1 cellular context compared by ENCODE assay signal in the genomic region with DNA sequence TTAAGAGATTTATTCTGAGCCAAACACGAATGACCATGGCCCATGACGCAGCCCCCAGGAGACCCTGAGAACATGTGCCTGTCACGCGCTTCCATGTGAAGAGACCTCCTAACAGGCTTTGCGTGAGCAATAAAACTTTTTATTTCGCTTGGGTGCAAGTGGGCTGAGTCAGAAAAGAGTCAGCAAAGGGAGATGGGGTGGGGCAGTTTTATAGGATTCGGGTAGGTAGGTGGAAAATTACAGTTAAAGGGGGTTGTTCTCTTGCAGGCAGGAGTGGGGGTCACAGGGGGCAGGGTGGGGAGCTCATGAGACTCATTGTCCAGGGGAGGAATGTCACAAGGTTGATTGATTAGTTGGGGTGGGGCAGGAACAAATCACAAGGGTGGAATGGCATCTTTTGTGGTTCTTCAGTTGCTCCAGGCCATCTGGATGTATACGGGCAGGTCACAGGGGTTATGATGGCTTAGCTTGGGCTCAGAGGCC.
TF ChIP-seq lines count a peak whose summit lies in the region.

No MANE protein-coding gene starts in this region.

TF ChIP-seq in GM23338, 12 proteins besides CTCF, POLR2A, EP300 and RAD21:
- no peak for TF ChIP-seq CREB1 (CRISPR knock-in tag; IDR thresholded peaks at IDR 0.05; ENCODE audit: low read depth)
- TF ChIP-seq, protein P1, sequence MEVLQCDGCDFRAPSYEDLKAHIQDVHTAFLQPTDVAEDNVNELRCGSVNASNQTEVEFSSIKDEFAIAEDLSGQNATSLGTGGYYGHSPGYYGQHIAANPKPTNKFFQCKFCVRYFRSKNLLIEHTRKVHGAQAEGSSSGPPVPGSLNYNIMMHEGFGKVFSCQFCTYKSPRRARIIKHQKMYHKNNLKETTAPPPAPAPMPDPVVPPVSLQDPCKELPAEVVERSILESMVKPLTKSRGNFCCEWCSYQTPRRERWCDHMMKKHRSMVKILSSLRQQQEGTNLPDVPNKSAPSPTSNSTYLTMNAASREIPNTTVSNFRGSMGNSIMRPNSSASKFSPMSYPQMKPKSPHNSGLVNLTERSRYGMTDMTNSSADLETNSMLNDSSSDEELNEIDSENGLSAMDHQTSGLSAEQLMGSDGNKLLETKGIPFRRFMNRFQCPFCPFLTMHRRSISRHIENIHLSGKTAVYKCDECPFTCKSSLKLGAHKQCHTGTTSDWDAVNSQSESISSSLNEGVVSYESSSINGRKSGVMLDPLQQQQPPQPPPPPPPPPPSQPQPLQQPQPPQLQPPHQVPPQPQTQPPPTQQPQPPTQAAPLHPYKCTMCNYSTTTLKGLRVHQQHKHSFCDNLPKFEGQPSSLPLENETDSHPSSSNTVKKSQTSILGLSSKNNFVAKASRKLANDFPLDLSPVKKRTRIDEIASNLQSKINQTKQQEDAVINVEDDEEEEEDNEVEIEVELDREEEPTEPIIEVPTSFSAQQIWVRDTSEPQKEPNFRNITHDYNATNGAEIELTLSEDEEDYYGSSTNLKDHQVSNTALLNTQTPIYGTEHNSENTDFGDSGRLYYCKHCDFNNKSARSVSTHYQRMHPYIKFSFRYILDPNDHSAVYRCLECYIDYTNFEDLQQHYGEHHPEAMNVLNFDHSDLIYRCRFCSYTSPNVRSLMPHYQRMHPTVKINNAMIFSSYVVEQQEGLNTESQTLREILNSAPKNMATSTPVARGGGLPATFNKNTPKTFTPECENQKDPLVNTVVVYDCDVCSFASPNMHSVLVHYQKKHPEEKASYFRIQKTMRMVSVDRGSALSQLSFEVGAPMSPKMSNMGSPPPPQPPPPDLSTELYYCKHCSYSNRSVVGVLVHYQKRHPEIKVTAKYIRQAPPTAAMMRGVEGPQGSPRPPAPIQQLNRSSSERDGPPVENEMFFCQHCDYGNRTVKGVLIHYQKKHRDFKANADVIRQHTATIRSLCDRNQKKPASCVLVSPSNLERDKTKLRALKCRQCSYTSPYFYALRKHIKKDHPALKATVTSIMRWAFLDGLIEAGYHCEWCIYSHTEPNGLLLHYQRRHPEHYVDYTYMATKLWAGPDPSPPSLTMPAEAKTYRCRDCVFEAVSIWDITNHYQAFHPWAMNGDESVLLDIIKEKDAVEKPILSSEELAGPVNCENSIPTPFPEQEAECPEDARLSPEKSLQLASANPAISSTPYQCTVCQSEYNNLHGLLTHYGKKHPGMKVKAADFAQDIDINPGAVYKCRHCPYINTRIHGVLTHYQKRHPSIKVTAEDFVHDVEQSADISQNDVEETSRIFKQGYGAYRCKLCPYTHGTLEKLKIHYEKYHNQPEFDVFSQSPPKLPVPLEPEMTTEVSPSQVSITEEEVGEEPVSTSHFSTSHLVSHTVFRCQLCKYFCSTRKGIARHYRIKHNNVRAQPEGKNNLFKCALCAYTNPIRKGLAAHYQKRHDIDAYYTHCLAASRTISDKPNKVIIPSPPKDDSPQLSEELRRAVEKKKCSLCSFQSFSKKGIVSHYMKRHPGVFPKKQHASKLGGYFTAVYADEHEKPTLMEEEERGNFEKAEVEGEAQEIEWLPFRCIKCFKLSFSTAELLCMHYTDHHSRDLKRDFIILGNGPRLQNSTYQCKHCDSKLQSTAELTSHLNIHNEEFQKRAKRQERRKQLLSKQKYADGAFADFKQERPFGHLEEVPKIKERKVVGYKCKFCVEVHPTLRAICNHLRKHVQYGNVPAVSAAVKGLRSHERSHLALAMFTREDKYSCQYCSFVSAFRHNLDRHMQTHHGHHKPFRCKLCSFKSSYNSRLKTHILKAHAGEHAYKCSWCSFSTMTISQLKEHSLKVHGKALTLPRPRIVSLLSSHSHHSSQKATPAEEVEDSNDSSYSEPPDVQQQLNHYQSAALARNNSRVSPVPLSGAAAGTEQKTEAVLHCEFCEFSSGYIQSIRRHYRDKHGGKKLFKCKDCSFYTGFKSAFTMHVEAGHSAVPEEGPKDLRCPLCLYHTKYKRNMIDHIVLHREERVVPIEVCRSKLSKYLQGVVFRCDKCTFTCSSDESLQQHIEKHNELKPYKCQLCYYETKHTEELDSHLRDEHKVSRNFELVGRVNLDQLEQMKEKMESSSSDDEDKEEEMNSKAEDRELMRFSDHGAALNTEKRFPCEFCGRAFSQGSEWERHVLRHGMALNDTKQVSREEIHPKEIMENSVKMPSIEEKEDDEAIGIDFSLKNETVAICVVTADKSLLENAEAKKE (CRISPR knock-in tag; IDR thresholded peaks at IDR 0.05), result no peak
- TF ChIP-seq EZH2phosphoT487 (IDR thresholded peaks at IDR 0.05; ENCODE audit: unreplicated experiment), result no peak
- TF ChIP-seq JUNB (IDR thresholded peaks at IDR 0.05; ENCODE audit: unreplicated experiment), result no peak
- TF ChIP-seq, protein P2, sequence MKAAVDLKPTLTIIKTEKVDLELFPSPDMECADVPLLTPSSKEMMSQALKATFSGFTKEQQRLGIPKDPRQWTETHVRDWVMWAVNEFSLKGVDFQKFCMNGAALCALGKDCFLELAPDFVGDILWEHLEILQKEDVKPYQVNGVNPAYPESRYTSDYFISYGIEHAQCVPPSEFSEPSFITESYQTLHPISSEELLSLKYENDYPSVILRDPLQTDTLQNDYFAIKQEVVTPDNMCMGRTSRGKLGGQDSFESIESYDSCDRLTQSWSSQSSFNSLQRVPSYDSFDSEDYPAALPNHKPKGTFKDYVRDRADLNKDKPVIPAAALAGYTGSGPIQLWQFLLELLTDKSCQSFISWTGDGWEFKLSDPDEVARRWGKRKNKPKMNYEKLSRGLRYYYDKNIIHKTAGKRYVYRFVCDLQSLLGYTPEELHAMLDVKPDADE (IDR thresholded peaks at IDR 0.05), result no peak
- no peak for TF ChIP-seq NANOG (IDR thresholded peaks at IDR 0.05; ENCODE audit: borderline replicate concordance)
- no peak for TF ChIP-seq ZNF331 (CRISPR knock-in tag; IDR thresholded peaks at IDR 0.05; ENCODE audit: low read depth)
- TF ChIP-seq STAT1 (IDR thresholded peaks at IDR 0.05; ENCODE audit: unreplicated experiment), result no peak
- TF ChIP-seq, protein P3, sequence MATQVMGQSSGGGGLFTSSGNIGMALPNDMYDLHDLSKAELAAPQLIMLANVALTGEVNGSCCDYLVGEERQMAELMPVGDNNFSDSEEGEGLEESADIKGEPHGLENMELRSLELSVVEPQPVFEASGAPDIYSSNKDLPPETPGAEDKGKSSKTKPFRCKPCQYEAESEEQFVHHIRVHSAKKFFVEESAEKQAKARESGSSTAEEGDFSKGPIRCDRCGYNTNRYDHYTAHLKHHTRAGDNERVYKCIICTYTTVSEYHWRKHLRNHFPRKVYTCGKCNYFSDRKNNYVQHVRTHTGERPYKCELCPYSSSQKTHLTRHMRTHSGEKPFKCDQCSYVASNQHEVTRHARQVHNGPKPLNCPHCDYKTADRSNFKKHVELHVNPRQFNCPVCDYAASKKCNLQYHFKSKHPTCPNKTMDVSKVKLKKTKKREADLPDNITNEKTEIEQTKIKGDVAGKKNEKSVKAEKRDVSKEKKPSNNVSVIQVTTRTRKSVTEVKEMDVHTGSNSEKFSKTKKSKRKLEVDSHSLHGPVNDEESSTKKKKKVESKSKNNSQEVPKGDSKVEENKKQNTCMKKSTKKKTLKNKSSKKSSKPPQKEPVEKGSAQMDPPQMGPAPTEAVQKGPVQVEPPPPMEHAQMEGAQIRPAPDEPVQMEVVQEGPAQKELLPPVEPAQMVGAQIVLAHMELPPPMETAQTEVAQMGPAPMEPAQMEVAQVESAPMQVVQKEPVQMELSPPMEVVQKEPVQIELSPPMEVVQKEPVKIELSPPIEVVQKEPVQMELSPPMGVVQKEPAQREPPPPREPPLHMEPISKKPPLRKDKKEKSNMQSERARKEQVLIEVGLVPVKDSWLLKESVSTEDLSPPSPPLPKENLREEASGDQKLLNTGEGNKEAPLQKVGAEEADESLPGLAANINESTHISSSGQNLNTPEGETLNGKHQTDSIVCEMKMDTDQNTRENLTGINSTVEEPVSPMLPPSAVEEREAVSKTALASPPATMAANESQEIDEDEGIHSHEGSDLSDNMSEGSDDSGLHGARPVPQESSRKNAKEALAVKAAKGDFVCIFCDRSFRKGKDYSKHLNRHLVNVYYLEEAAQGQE (IDR thresholded peaks at IDR 0.05; ENCODE audit: unreplicated experiment), result no peak
- TF ChIP-seq ZNF114 (CRISPR knock-in tag; IDR thresholded peaks at IDR 0.05), result no peak
